12 cellular contexts compared by ENCODE assay signal in the genomic region with DNA sequence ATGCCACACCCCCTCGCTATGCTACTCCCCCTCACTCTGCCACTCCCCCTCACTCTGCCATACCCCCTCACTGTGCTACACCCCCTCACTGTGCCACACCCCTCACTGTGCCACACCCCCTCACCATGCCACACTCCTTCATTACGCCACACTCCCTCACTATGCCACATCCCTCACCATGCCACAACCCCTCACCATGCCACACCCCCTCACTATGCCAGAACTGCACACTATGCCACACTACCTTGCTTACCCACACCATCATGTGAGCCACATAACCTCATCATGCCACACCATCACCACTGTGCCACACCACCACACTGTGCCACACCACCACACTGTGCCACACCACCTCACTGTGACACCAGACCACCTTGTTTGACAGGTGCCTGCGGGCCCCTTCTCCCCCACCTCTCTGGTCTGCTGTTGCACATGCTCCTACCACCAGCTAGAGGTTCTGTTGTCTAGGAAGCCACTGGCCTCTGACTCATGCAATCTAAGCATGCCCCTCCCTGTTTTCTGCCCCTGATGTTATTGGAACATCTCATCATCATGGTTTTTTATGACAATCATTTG. TPM values are rescaled to one million over a fixed set of nuclear protein-coding genes. Genes with fewer than 3 reads are reported as not detected.
DNase-seq lines count a peak whose midpoint lies in the region; ATAC-seq and TF ChIP-seq lines count a peak whose summit lies in the region.
"Had no signal": no experiment of that assay in that cellular context is flagged by ENCODE, and none has a peak within 500 bp of the region (broad histone marks: within the 10 kb centered on the region; RNA-seq: fewer than 3 reads in every experiment).

No MANE protein-coding gene starts in this region.

- TF ChIP-seq EP300 in gastroesophageal sphincter (IDR thresholded peaks at IDR 0.05) = no peak

- DNase-seq in activated naive CD4-positive, alpha-beta T cell treated with Interleukin-2 at 50 U/mL for 16 hours = peak; percentile 21
- DNase-seq in activated naive CD4-positive, alpha-beta T cell (lab: John Stamatoyannopoulos, UW) = no peak
- peak; percentile 22 for DNase-seq in activated T-cell treated with anti-CD3 and anti-CD28 coated beads for 4 hours
- DNase-seq in NCI-H2171 treated with DMSO at 0.1 percent for 48 hours (lab: John Stamatoyannopoulos, UW) = no peak
- DNase-seq in ureter (ENCODE audit: low spot score) = no peak
- DNase-seq: C1 segment of cervical spinal cord had no signal

- peaks cover 9% of the 10 kb centered on the region for H3K27me3 ChIP-seq in gastroesophageal sphincter

- no peaks in the 10 kb centered on the region for H3K9me3 ChIP-seq in gastroesophageal sphincter

- H3K9me3 Mint-ChIP-seq in stimulated activated naive CD8-positive, alpha-beta T cell treated with anti-CD3 and anti-CD28 coated beads, Interleukin-15, Interleukin-2, amounts not matched to agents 100 ng/mL and 50 ng/mL, for 24 hours = no peaks in the 10 kb centered on the region
- H3K9me3 Mint-ChIP-seq: endodermal cell had no signal

- no peaks in the 10 kb centered on the region for H3K27me3 Mint-ChIP-seq in stimulated activated naive CD8-positive, alpha-beta T cell treated with anti-CD3 and anti-CD28 coated beads, Interleukin-15, Interleukin-2, amounts not matched to agents 100 ng/mL and 50 ng/mL, for 24 hours

- no peak overlapping the region for H3K27ac ChIP-seq in gastroesophageal sphincter
- H3K27ac ChIP-seq: VCaP had no signal

- no peak for TF ChIP-seq CTCF in gastroesophageal sphincter (IDR thresholded peaks at IDR 0.05)

- H3K4me3 ChIP-seq in gastroesophageal sphincter = no peak overlapping the region

- TF ChIP-seq POLR2A in gastroesophageal sphincter (IDR thresholded peaks at IDR 0.05) = no peak

- no peak overlapping the region for H3K4me3 Mint-ChIP-seq in stimulated activated naive CD8-positive, alpha-beta T cell treated with anti-CD3 and anti-CD28 coated beads, Interleukin-15, Interleukin-2, amounts not matched to agents 100 ng/mL and 50 ng/mL, for 24 hours
- H3K4me3 Mint-ChIP-seq: endodermal cell had no signal

- H3K4me1 Mint-ChIP-seq in stimulated activated naive CD8-positive, alpha-beta T cell treated with anti-CD3 and anti-CD28 coated beads, Interleukin-15, Interleukin-2, amounts not matched to agents 100 ng/mL and 50 ng/mL, for 24 hours (ENCODE audit: low read depth) = peaks cover 84% of the 10 kb centered on the region

- H3K27ac Mint-ChIP-seq in stimulated activated naive CD8-positive, alpha-beta T cell treated with anti-CD3 and anti-CD28 coated beads, Interleukin-15, Interleukin-2, amounts not matched to agents 100 ng/mL and 50 ng/mL, for 24 hours = peak overlapping the region; percentile 64
- H3K27ac Mint-ChIP-seq: endodermal cell had no signal

- ATAC-seq in gastroesophageal sphincter = peak; percentile 41
- ATAC-seq in GM19395 (IDR thresholded peaks at IDR 0.05; ENCODE audit: unreplicated experiment) = no peak

- H3K36me3 ChIP-seq in gastroesophageal sphincter = no peaks in the 10 kb centered on the region

- no peaks in the 10 kb centered on the region for H3K36me3 Mint-ChIP-seq in stimulated activated naive CD8-positive, alpha-beta T cell treated with anti-CD3 and anti-CD28 coated beads, Interleukin-15, Interleukin-2, amounts not matched to agents 100 ng/mL and 50 ng/mL, for 24 hours (ENCODE audit: low read depth)

- no peaks in the 10 kb centered on the region for H3K4me1 ChIP-seq in gastroesophageal sphincter

- 90 to 91% methylated on average over 2 to 3 of the region's 3 CpGs for WGBS in gastroesophageal sphincter (ENCODE audit: low coverage in 1 of 2), 2 donors

RNA-seq across cellular contexts. Expression of a gene that starts 22.0 kb away (rescaled TPM):
- total RNA-seq in gastroesophageal sphincter (not detected), ureter (not detected)
- total RNA-seq: mononuclear cell had no signal

Comparison
In these comparisons a context has a peak if more than half of its experiments do, and no peak if none do; other contexts are left out.
1. DNase-seq: peak in activated naive CD4-positive, alpha-beta T cell treated with Interleukin-2 at 50 U/mL for 16 hours (single experiment) and activated T-cell treated with anti-CD3 and anti-CD28 coated beads for 4 hours (single experiment); none in activated naive CD4-positive, alpha-beta T cell (0 of 4), NCI-H2171 treated with DMSO at 0.1 percent for 48 hours (single experiment) and ureter (single experiment).